Comparison of ENCODE assay signal across 21 cellular contexts in genomic region chr2:220117010-220117409, GRCh38.
"Had no signal": no experiment of that assay in that cellular context is flagged by ENCODE, and none has a peak within 500 bp of the region (broad histone marks: within the 10 kb centered on the region; RNA-seq: fewer than 3 reads in every experiment).

No MANE protein-coding gene starts in this region.

- DNase-seq: effector memory CD8-positive, alpha-beta T cell; esophagus squamous epithelium; foreskin fibroblast; glutamatergic neuron; islet precursor cell; left ventricle myocardium inferior; lower lobe of right lung; natural killer cell; nucleus accumbens; pancreas; right cardiac atrium; small intestine; stimulated activated CD4-positive, alpha-beta T cell treated with anti-CD3 and anti-CD28 coated beads, Interleukin-12 subunit alpha, Interleukin-12 subunit beta, amount 100 ng/mL, for 4 hours; stimulated activated naive CD4-positive, alpha-beta T cell; stomach; substantia nigra; transverse colon had no signal

- H3K27me3 ChIP-seq: esophagus squamous epithelium, neural progenitor cell, pancreas, stomach, transverse colon had no signal

- H3K4me3 ChIP-seq: esophagus squamous epithelium, gastroesophageal sphincter, left ventricle myocardium inferior, lower lobe of right lung, neural progenitor cell, pancreas, stomach, thoracic aorta, transverse colon had no signal

- H3K4me1 ChIP-seq: esophagus squamous epithelium, gastroesophageal sphincter, left ventricle myocardium inferior, lower lobe of right lung, neural progenitor cell, pancreas, stomach, transverse colon had no signal

- H3K27ac ChIP-seq: epithelial cell of prostate, esophagus squamous epithelium, gastroesophageal sphincter, left ventricle myocardium inferior, lower lobe of right lung, neural progenitor cell, pancreas, stomach, thoracic aorta, transverse colon had no signal

- H3K9me3 ChIP-seq: lower lobe of right lung, pancreas, thoracic aorta, transverse colon had no signal

- H3K36me3 ChIP-seq: esophagus squamous epithelium, gastroesophageal sphincter, left ventricle myocardium inferior, lower lobe of right lung, neural progenitor cell, pancreas, stomach, thoracic aorta, transverse colon had no signal

- ATAC-seq: effector memory CD8-positive, alpha-beta T cell; gastroesophageal sphincter; lower lobe of right lung; natural killer cell; pancreas; right cardiac atrium had no signal
